In genomic region chr12:120599672-120600537, GRCh38 we compare ENCODE assay signal across 31 cellular contexts. TPM values are rescaled to one million over a fixed set of nuclear protein-coding genes. Genes with fewer than 3 reads are reported as not detected.
DNase-seq lines count a peak whose midpoint lies in the region; ATAC-seq and TF ChIP-seq lines count a peak whose summit lies in the region.
"Had no signal": no experiment of that assay in that cellular context is flagged by ENCODE, and none has a peak within 500 bp of the region (broad histone marks: within the 10 kb centered on the region; RNA-seq: fewer than 3 reads in every experiment).

No MANE protein-coding gene starts in this region.

- TF ChIP-seq CTCF in endodermal cell (conservative IDR thresholded peaks at IDR 0.05) (peak; percentile 50), type B pancreatic cell (conservative IDR thresholded peaks at IDR 0.05) (peak; percentile 35), chondrocyte (IDR thresholded peaks at IDR 0.05) (no peak)

- no peak overlapping the region for H3K4me3 Mint-ChIP-seq in endodermal cell
- H3K4me3 Mint-ChIP-seq in type B pancreatic cell: no peak overlapping the region
- no peak overlapping the region for H3K4me3 Mint-ChIP-seq in chondrocyte (ENCODE audit: unreplicated experiment)
- H3K4me3 Mint-ChIP-seq: activated CD4-positive, alpha-beta memory T cell treated with anti-CD3 and anti-CD28 coated beads, Interleukin-2, amount 10 ng/mL, durations not matched to agents 7 days and 5 days; activated T-helper 17 cell treated with anti-CD3 and anti-CD28 coated beads, Interleukin-2, amount 50 U/mL, for 72 hours; CD4-positive, alpha-beta T cell; stimulated activated memory B cell treated with anti-CD40 and anti-IgM and Interleukin-4, amounts not matched to agents 10 μg/mL and 1 μg/mL and 100 μg/mL, for 72 hours; T-helper 1 cell treated with Interleukin-12 subunit alpha and Interleukin-12 subunit beta and Interleukin-4 antibody, amounts not matched to agents 30 μg/mL and 1 μg/mL, for 36 hours had no signal

- WGBS in endodermal cell (ENCODE audit: insufficient coverage in 1 of 2, insufficient read length in 1 of 2), 2 experiments: 79% methylated on average over 14 to 21 of the region's 21 CpGs

- no peaks in the 10 kb centered on the region for H3K36me3 Mint-ChIP-seq in endodermal cell (ENCODE audit: low read depth)
- H3K36me3 Mint-ChIP-seq in type B pancreatic cell: no peaks in the 10 kb centered on the region
- H3K36me3 Mint-ChIP-seq in chondrocyte (ENCODE audit: low read depth): no peaks in the 10 kb centered on the region
- H3K36me3 Mint-ChIP-seq: stimulated activated memory B cell treated with anti-CD40 and anti-IgM and Interleukin-4, amounts not matched to agents 10 μg/mL and 1 μg/mL and 100 μg/mL, for 72 hours had no signal

- H3K27me3 Mint-ChIP-seq in endodermal cell (ENCODE audit: insufficient read depth) (peaks cover 5% of the 10 kb centered on the region), type B pancreatic cell (peaks cover 27% of the 10 kb centered on the region), chondrocyte (ENCODE audit: low read depth) (no peaks in the 10 kb centered on the region)

- ATAC-seq in Right ventricle myocardium superior (ENCODE audit: poor library complexity): no peak
- ATAC-seq: activated T-helper 17 cell treated with anti-CD3 and anti-CD28 coated beads, Interleukin-2, amount 50 U/mL, for 72 hours; sciatic nerve had no signal

- H3K9ac ChIP-seq in endodermal cell (ENCODE audit: extremely low read depth, low read length, poor library complexity, severe bottlenecking): no peak overlapping the region

- DNase-seq in NCI-H510A treated with DMSO at 0.1 percent for 48 hours (lab: John Stamatoyannopoulos, UW) (peak; percentile 5), NCI-H510A (lab: John Stamatoyannopoulos, UW) (no peak), NCI-H2171 (lab: John Stamatoyannopoulos, UW) (peak; percentile 43), endodermal cell (peak; percentile 78), type B pancreatic cell (ENCODE audit: extremely low spot score, unreplicated experiment) (no peak), Right ventricle myocardium superior (no peak), chondrocyte (ENCODE audit: low spot score) (no peak), mucosa of gallbladder (ENCODE audit: low spot score) (no peak)
- DNase-seq: 8988T; activated CD4-positive, alpha-beta memory T cell treated with anti-CD3 and anti-CD28 coated beads, Interleukin-2, amount 10 ng/mL, durations not matched to agents 7 days and 5 days; activated CD4-positive, alpha-beta T cell treated with anti-CD3 and anti-CD28 coated beads for 1 hour; activated CD8-positive, alpha-beta memory T cell treated with anti-CD3 and anti-CD28 coated beads, Interleukin-2, amount 50 U/mL, for 48 hours; activated naive CD4-positive, alpha-beta T cell treated with anti-CD3 and anti-CD28 coated beads, Interleukin-2, amount 50 U/mL, for 16 hours; CD4-positive, alpha-beta T cell; cortex of kidney; DMS153; heart right ventricle; KG1; left cardiac atrium; NCI-H1436 treated with DMSO at 0.1 percent for 48 hours; NCI-H2107; stimulated activated CD4-positive, alpha-beta T cell treated with anti-CD3 and anti-CD28 coated beads, Interleukin-4, amount 100 ng/mL, for 4 hours had no signal

- no peaks in the 10 kb centered on the region for H3K27me3 ChIP-seq in endodermal cell (ENCODE audit: control insufficient read depth, insufficient read depth, low read length, poor library complexity, severe bottlenecking)

- peaks cover 18% of the 10 kb centered on the region for H3K4me1 Mint-ChIP-seq in endodermal cell
- no peaks in the 10 kb centered on the region for H3K4me1 Mint-ChIP-seq in type B pancreatic cell (ENCODE audit: unreplicated experiment)
- peaks cover 7% of the 10 kb centered on the region for H3K4me1 Mint-ChIP-seq in chondrocyte (ENCODE audit: low read depth)
- H3K4me1 Mint-ChIP-seq: activated CD4-positive, alpha-beta memory T cell treated with anti-CD3 and anti-CD28 coated beads, Interleukin-2, amount 10 ng/mL, durations not matched to agents 7 days and 5 days; activated T-helper 17 cell treated with anti-CD3 and anti-CD28 coated beads, Interleukin-2, amount 50 U/mL, for 72 hours had no signal

- intact Hi-C loops in Right ventricle myocardium superior (cut with DNase I): no loop called here

- H3K4me1 ChIP-seq in endodermal cell (ENCODE audit: control insufficient read depth, insufficient read depth, low read length): no peaks in the 10 kb centered on the region

- H3K9me3 ChIP-seq in endodermal cell (ENCODE audit: control insufficient read depth, low read length): no peaks in the 10 kb centered on the region
- H3K9me3 ChIP-seq: heart right ventricle, suprapubic skin had no signal

- no peaks in the 10 kb centered on the region for H3K36me3 ChIP-seq in endodermal cell (ENCODE audit: control insufficient read depth, insufficient read depth, low read length)
- H3K36me3 ChIP-seq: heart right ventricle, suprapubic skin had no signal

- no peak overlapping the region for H3K4me3 ChIP-seq in endodermal cell (ENCODE audit: low read length)
- H3K4me3 ChIP-seq: heart right ventricle, SK-N-MC, suprapubic skin had no signal

- no peaks in the 10 kb centered on the region for H3K9me3 Mint-ChIP-seq in endodermal cell
- H3K9me3 Mint-ChIP-seq in type B pancreatic cell: no peaks in the 10 kb centered on the region
- H3K9me3 Mint-ChIP-seq in chondrocyte (ENCODE audit: low read depth): no peaks in the 10 kb centered on the region
- H3K9me3 Mint-ChIP-seq: activated CD4-positive, alpha-beta memory T cell treated with anti-CD3 and anti-CD28 coated beads, Interleukin-2, amount 10 ng/mL, durations not matched to agents 7 days and 5 days; activated T-helper 17 cell treated with anti-CD3 and anti-CD28 coated beads, Interleukin-2, amount 50 U/mL, for 72 hours; CD4-positive, alpha-beta T cell; stimulated activated memory B cell treated with anti-CD40 and anti-IgM and Interleukin-4, amounts not matched to agents 10 μg/mL and 1 μg/mL and 100 μg/mL, for 72 hours; T-helper 1 cell treated with Interleukin-12 subunit alpha and Interleukin-12 subunit beta and Interleukin-4 antibody, amounts not matched to agents 30 μg/mL and 1 μg/mL, for 36 hours had no signal

- no peak overlapping the region for H3K27ac ChIP-seq in endodermal cell (ENCODE audit: low read depth, low read length)
- H3K27ac ChIP-seq: heart right ventricle, SK-N-MC, suprapubic skin had no signal

- H3K27ac Mint-ChIP-seq in endodermal cell (no peak overlapping the region), type B pancreatic cell (no peak overlapping the region), chondrocyte (ENCODE audit: unreplicated experiment) (no peak overlapping the region)
- H3K27ac Mint-ChIP-seq: activated CD4-positive, alpha-beta memory T cell treated with anti-CD3 and anti-CD28 coated beads, Interleukin-2, amount 10 ng/mL, durations not matched to agents 7 days and 5 days; activated T-helper 17 cell treated with anti-CD3 and anti-CD28 coated beads, Interleukin-2, amount 50 U/mL, for 72 hours; CD4-positive, alpha-beta T cell; stimulated activated memory B cell treated with anti-CD40 and anti-IgM and Interleukin-4, amounts not matched to agents 10 μg/mL and 1 μg/mL and 100 μg/mL, for 72 hours; T-helper 1 cell treated with Interleukin-12 subunit alpha and Interleukin-12 subunit beta and Interleukin-4 antibody, amounts not matched to agents 30 μg/mL and 1 μg/mL, for 36 hours had no signal

RNA-seq across cellular contexts. Expression of gene POP5, which starts 18.7 kb away (rescaled TPM):
- total RNA-seq in endodermal cell (10 to 100 TPM; 52.5 to 53.0 TPM), type B pancreatic cell (ENCODE audit: low replicate concordance) (45.6 and 55.2 TPM in 2 replicates), Right ventricle myocardium superior (40.9 TPM), chondrocyte (25.1 to 59.8 TPM (median 27.8 TPM) in 3 replicates), mucosa of gallbladder (50.9 TPM)
- 48.1 TPM for polyA plus RNA-seq in endodermal cell (2013, experiment 1 of 2)
- 39.1 TPM for polyA plus RNA-seq in endodermal cell (2013, experiment 2 of 2)

RNA-seq across cellular contexts. Expression of gene CABP1, which starts 40.5 kb away (rescaled TPM):
- total RNA-seq in endodermal cell (under 1 TPM; 0.29 to 0.86 TPM), type B pancreatic cell (ENCODE audit: low replicate concordance) (0.26 and 0.56 TPM in 2 replicates), Right ventricle myocardium superior (6.5 TPM), chondrocyte (not detected in 3 replicates), mucosa of gallbladder (2.3 TPM)
- polyA plus RNA-seq in endodermal cell (2013, experiment 1 of 2): 0.93 TPM
- 1.2 TPM for polyA plus RNA-seq in endodermal cell (2013, experiment 2 of 2)
- total RNA-seq: H4, HT1080, RPMI7951 had no signal

Comparison
In these comparisons a context has a peak if more than half of its experiments do, and no peak if none do; other contexts are left out.
1. DNase-seq: peak in NCI-H510A treated with DMSO at 0.1 percent for 48 hours (single experiment), NCI-H2171 (single experiment) and endodermal cell (single experiment); none in NCI-H510A (single experiment), type B pancreatic cell (single experiment), Right ventricle myocardium superior (single experiment), chondrocyte (single experiment) and mucosa of gallbladder (single experiment).